In the genomic region with DNA sequence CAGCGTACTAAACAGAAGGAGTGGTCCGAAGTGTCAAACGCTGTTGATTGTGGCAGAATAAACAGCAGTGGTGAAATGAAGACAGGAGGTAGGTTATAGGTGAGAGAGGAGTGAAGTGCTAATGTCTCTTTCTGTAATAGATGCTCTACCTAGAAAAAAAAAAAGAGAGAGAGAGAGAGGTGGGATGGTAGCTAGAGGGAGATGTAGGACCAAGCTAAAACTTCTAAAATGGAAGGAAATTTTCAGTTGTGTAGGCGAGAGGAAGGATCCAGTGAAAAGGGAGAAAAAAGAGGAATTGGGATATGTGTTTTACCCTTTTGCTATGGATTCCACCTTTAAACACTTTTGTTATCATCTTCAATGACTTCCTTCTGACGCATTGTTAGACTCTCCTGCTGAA, we compare ENCODE assay signal across 22 cellular contexts.
DNase-seq lines count a peak whose midpoint lies in the region; ATAC-seq, FAIRE-seq and TF ChIP-seq lines count a peak whose summit lies in the region.
"Had no signal": no experiment of that assay in that cellular context is flagged by ENCODE, and none has a peak within 500 bp of the region (broad histone marks: within the 10 kb centered on the region; RNA-seq: fewer than 3 reads in every experiment).

No MANE protein-coding gene starts in this region.

- CTCF ChIA-PET in endothelial cell of umbilical vein (lab: Charles Lee) (interaction anchor here (0.6 to 2.1 kb wide), 9 partner anchors 10 to 645 kb away, joined by 3 to 8 read pairs (median 4); no protein-coding TSS in a partner anchor), HepG2 (lab: Yijun Ruan, JAX; ENCODE audit: low intra/inter-chr PET ratio, low total read pairs) (no interaction called here)

- H3K9ac ChIP-seq in BLaER1, result no peak overlapping the region
- no peak overlapping the region for H3K9ac ChIP-seq in endothelial cell of umbilical vein (replicated peaks; ENCODE audit: extremely low read depth, insufficient read depth, low read length)
- no peak overlapping the region for H3K9ac ChIP-seq in HepG2 (ENCODE audit: insufficient read depth, low read depth, low read length)
- no peak overlapping the region for H3K9ac ChIP-seq in MM.1S (ENCODE audit: low read length)

- TF ChIP-seq POLR2A in endothelial cell of umbilical vein (IDR thresholded peaks at IDR 0.05; ENCODE audit: low read depth, low read length), result no peak
- TF ChIP-seq POLR2A in HepG2 (IDR thresholded peaks at IDR 0.05; ENCODE audit: insufficient read depth in 1 of 2, low read depth in 2 of 2, low read length in 2 of 2), result no peak

- dilution Hi-C loops in endothelial cell of umbilical vein (cut with MboI; ENCODE audit: extremely low pct_ligation_motif_present, low sequenced_read_pairs), result no loop called here

- H3K9me1 ChIP-seq in endothelial cell of umbilical vein (replicated peaks; ENCODE audit: control insufficient read depth, extremely low read depth, insufficient read depth, low read length), result no peaks in the 10 kb centered on the region

- FAIRE-seq in endothelial cell of umbilical vein (lab: Jason Lieb, UNC) (no peak), HepG2 (lab: Jason Lieb, UNC) (no peak)
- FAIRE-seq: H54 had no signal

- no peak for TF ChIP-seq RAD21 in HepG2 (CRISPR knock-in tag; IDR thresholded peaks at IDR 0.05)

- intact Hi-C loops in endothelial cell of umbilical vein (cut with micrococcal nuclease), result no loop called here
- intact Hi-C loops in HepG2 (cut with micrococcal nuclease; ENCODE audit: unreplicated experiment), result no loop called here

- peaks cover 71% of the 10 kb centered on the region for H3K4me1 ChIP-seq in BLaER1
- H3K4me1 ChIP-seq in endothelial cell of umbilical vein (ENCODE audit: control insufficient read depth, extremely low read depth, insufficient read depth, low read length), result no peaks in the 10 kb centered on the region
- no peaks in the 10 kb centered on the region for H3K4me1 ChIP-seq in HepG2 (ENCODE audit: insufficient read depth, low read length)
- no peaks in the 10 kb centered on the region for H3K4me1 ChIP-seq in MM.1S (ENCODE audit: low read length)
- H3K4me1 ChIP-seq: BE2C had no signal

- 0 out of 2 replicates have a peak overlapping the region, but pooled peaks have one; percentile 16 for H3K27ac ChIP-seq in BLaER1
- H3K27ac ChIP-seq in VCaP, result no peak overlapping the region
- H3K27ac ChIP-seq in endothelial cell of umbilical vein (ENCODE audit: insufficient read depth, low read depth, low read length), result no peak overlapping the region
- no peak overlapping the region for H3K27ac ChIP-seq in HepG2 (ENCODE audit: extremely low read length, insufficient read depth, low read length)
- no peak overlapping the region for H3K27ac ChIP-seq in MM.1S (ENCODE audit: low read length)
- H3K27ac ChIP-seq: 22Rv1, HL-60 had no signal

- in situ Hi-C loops in HepG2 (cut with HindIII; ENCODE audit: extremely low pct_ligation_motif_present, low pct_unique_long_range_greater_than_20kb), result no loop called here

- H3K36me3 ChIP-seq in BLaER1 (no peaks in the 10 kb centered on the region), endothelial cell of umbilical vein (ENCODE audit: control insufficient read depth in 2 of 2, extremely low read depth in 1 of 2, insufficient read depth in 2 of 2, low read length in 2 of 2) (no peaks in the 10 kb centered on the region), HepG2 (replicated peaks in 1 of 2; ENCODE audit: control insufficient read depth in 1 of 2, insufficient read depth in 2 of 2, low read length in 2 of 2) (no peaks in the 10 kb centered on the region), MM.1S (replicated peaks; ENCODE audit: insufficient read depth, low read length) (no peaks in the 10 kb centered on the region)
- H3K36me3 ChIP-seq: BE2C had no signal

- ATAC-seq in HepG2, result no peak
- ATAC-seq: Panc1 had no signal

- H3K79me2 ChIP-seq in endothelial cell of umbilical vein (ENCODE audit: control insufficient read depth, insufficient read depth, low read length) (no peaks in the 10 kb centered on the region), HepG2 (ENCODE audit: insufficient read depth, low read length) (no peaks in the 10 kb centered on the region), MM.1S (ENCODE audit: low read length) (no peaks in the 10 kb centered on the region)

- TF ChIP-seq EP300 in HepG2 (IDR thresholded peaks at IDR 0.05; ENCODE audit: low read depth in 2 of 2, low read length in 2 of 2) (no peak), HepG2 (CRISPR knock-in tag; IDR thresholded peaks at IDR 0.05; ENCODE audit: borderline replicate concordance) (no peak)

- no peak overlapping the region for H3K4me3 ChIP-seq in BLaER1
- H3K4me3 ChIP-seq in endothelial cell of umbilical vein (replicated peaks in 1 of 3; ENCODE audit: insufficient read depth in 1 of 3, low read depth in 1 of 3, low read length in 3 of 3), result no peak overlapping the region
- H3K4me3 ChIP-seq in HepG2 (replicated peaks in 1 of 3; ENCODE audit: insufficient read depth in 1 of 3, low read depth in 2 of 3, low read length in 3 of 3), result no peak overlapping the region
- H3K4me3 ChIP-seq in MM.1S (ENCODE audit: low read length), result no peak overlapping the region

- H3K4me2 ChIP-seq in BLaER1 (peak overlapping the region; percentile 52), endothelial cell of umbilical vein (ENCODE audit: insufficient read depth, low read length) (no peak overlapping the region), HepG2 (ENCODE audit: low read depth, low read length) (no peak overlapping the region), MM.1S (ENCODE audit: low read depth, low read length) (no peak overlapping the region)

- TF ChIP-seq CTCF in VCaP (conservative IDR thresholded peaks at IDR 0.05) (0 out of 2 replicates have a peak, but pooled peaks have one; percentile 14), endothelial cell of umbilical vein (IDR thresholded peaks at IDR 0.05; ENCODE audit: extremely low read depth in 1 of 2, insufficient read depth in 1 of 2, low read depth in 1 of 2, low read length in 2 of 2) (no peak), HepG2 (CRISPR knock-in tag; IDR thresholded peaks at IDR 0.05) (peak; percentile 29; the same call in 1 of the 2 replicates), MM.1S (IDR thresholded peaks at IDR 0.05; ENCODE audit: low read length) (no peak)

- POLR2A ChIA-PET in endothelial cell of umbilical vein (lab: Charles Lee), result no interaction called here
- POLR2A ChIA-PET in HepG2 (lab: Yijun Ruan, JAX), result no interaction called here

- peaks cover 21% of the 10 kb centered on the region for H3K9me3 ChIP-seq in BLaER1
- no peaks in the 10 kb centered on the region for H3K9me3 ChIP-seq in endothelial cell of umbilical vein (replicated peaks; ENCODE audit: control insufficient read depth, insufficient read depth, low read length)
- H3K9me3 ChIP-seq in HepG2 (ENCODE audit: low read length), result no peaks in the 10 kb centered on the region
- H3K9me3 ChIP-seq in MM.1S (replicated peaks; ENCODE audit: insufficient read depth, low read length), result no peaks in the 10 kb centered on the region
- H3K9me3 ChIP-seq: BE2C had no signal

- 30% methylated on average over 5 of the region's 5 CpGs for WGBS in HepG2 (ENCODE audit: low lambda C conversion rate)

- DNase-seq in endothelial cell of umbilical vein (ENCODE audit: low read depth, low spot score) (peak; percentile 23), HepG2 (ENCODE audit: low spot score) (no peak), NCI-H1694 (lab: John Stamatoyannopoulos, UW) (no peak), NCI-H2029 treated with DMSO at 0.1 percent for 48 hours (lab: John Stamatoyannopoulos, UW) (no peak), NCI-H1436 treated with DMSO at 0.1 percent for 48 hours (lab: John Stamatoyannopoulos, UW) (no peak), MM.1S (no peak)
- DNase-seq: BE2C; CD4-positive, CD25-positive, alpha-beta regulatory T cell; DMS153; DND-41; Karpas-422; NCI-H1105; NCI-H146; NCI-H2029; NCI-H526 treated with DMSO at 0.1 percent for 48 hours; SHP77 treated with DMSO at 0.1 percent for 48 hours had no signal

- H3F3A ChIP-seq in MM.1S (ENCODE audit: insufficient read depth, low read length), result no peaks in the 10 kb centered on the region

- no TSS peak for BruUV-seq in endothelial cell of umbilical vein (replicated peaks; lab: Mats Ljungman, UMichigan)
- BruUV-seq in HepG2 (replicated peaks; lab: Mats Ljungman, UMichigan), result no TSS peak

- no peaks in the 10 kb centered on the region for H3K27me3 ChIP-seq in BLaER1
- H3K27me3 ChIP-seq in endothelial cell of umbilical vein (ENCODE audit: control insufficient read depth in 2 of 2, insufficient read depth in 2 of 2, low read length in 2 of 2), result no peaks in the 10 kb centered on the region
- no peaks in the 10 kb centered on the region for H3K27me3 ChIP-seq in HepG2 (ENCODE audit: control insufficient read depth in 1 of 2, insufficient read depth in 2 of 2, low read length in 2 of 2)
- no peaks in the 10 kb centered on the region for H3K27me3 ChIP-seq in MM.1S (replicated peaks; ENCODE audit: insufficient read depth, low read length)
- H3K27me3 ChIP-seq: BE2C had no signal

- H4K20me1 ChIP-seq in BLaER1 (no peaks in the 10 kb centered on the region), endothelial cell of umbilical vein (replicated peaks; ENCODE audit: control insufficient read depth, extremely low read depth, insufficient read depth, low read length) (no peaks in the 10 kb centered on the region), HepG2 (ENCODE audit: insufficient read depth, low read length) (no peaks in the 10 kb centered on the region), MM.1S (ENCODE audit: insufficient read depth, low read length) (no peaks in the 10 kb centered on the region)

- H2AFZ ChIP-seq in endothelial cell of umbilical vein (ENCODE audit: low read depth, low read length), result no peak overlapping the region
- H2AFZ ChIP-seq in HepG2 (ENCODE audit: low read length), result no peak overlapping the region
- H2AFZ ChIP-seq in MM.1S (ENCODE audit: low read length), result no peak overlapping the region

- H3K9me2 ChIP-seq in MM.1S (replicated peaks; ENCODE audit: insufficient read depth, low read length), result no peaks in the 10 kb centered on the region

TF ChIP-seq in endothelial cell of umbilical vein, 7 proteins besides CTCF, POLR2A, EP300 and RAD21 (continues in another document):
- TF ChIP-seq FOS (IDR thresholded peaks at IDR 0.05; ENCODE audit: borderline replicate concordance, insufficient read depth, low read length) (no peak), JUN (IDR thresholded peaks at IDR 0.05; ENCODE audit: borderline replicate concordance, insufficient read depth, insufficient read length, low read depth) (no peak), EZH2 (IDR thresholded peaks at IDR 0.05; ENCODE audit: borderline replicate concordance, low read depth, low read length, severe bottlenecking) (no peak), GATA2 (IDR thresholded peaks at IDR 0.05; ENCODE audit: insufficient read depth, insufficient read length, low read depth, low read length) (no peak)

TF ChIP-seq in HepG2, 621 proteins besides CTCF, POLR2A, EP300 and RAD21:
- TF ChIP-seq STAG1 (CRISPR knock-in tag; IDR thresholded peaks at IDR 0.05) (peak; percentile 32; the same call in 1 of the 2 replicates), NR2F2 (IDR thresholded peaks at IDR 0.05; ENCODE audit: borderline replicate concordance, low read depth) (no peak), IKZF1 (IDR thresholded peaks at IDR 0.05) (0 out of 2 replicates have a peak, but pooled peaks have one; percentile 8)
TF ChIP-seq in HepG2: peak in this region for 2.

Comparison
In these comparisons a context has a peak if more than half of its experiments do, and no peak if none do; other contexts are left out.
1. CTCF ChIP-seq: peak in VCaP (single experiment) and HepG2 (single experiment); none in endothelial cell of umbilical vein (0 of 2) and MM.1S (single experiment).